ENCODE assay signal across 20 cellular contexts in the genomic region with DNA sequence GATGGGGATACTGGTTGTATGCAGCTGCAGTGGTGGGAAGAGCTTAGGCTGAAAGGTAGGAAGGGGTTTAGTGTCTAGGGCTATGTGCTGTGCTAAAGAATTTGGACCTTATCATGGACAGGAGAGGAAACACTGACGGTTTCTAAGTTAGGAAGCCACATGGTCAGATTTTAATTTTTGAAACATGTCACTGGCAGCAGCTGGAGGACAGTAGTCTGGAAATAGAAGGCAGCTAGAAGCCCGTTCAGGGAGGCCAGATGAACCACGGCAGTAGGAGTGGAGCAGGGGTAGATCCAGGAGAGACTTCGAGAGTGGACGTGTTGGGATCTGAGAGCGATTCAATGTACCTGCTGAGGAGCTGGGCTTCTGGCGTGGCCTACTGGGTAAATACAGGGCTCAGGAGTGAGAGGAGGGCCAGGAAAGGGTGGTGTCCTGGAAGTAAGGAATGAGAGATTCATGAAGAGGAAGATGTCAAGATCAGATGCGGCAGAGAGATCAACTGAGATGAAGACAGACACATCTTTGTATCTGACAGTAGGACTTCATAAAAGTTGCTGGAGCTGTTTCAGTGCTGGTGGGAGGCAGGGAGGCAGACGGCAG.
A peak's percentile ranks its signal among the peaks of the same experiment; 100 is the strongest.
DNase-seq lines count a peak whose midpoint lies in the region; ATAC-seq and TF ChIP-seq lines count a peak whose summit lies in the region.
"Had no signal": no experiment of that assay in that cellular context is flagged by ENCODE, and none has a peak within 500 bp of the region (broad histone marks: within the 10 kb centered on the region; RNA-seq: fewer than 3 reads in every experiment).

No MANE protein-coding gene starts in this region.

- H3K9me3 ChIP-seq in BLaER1, result no peaks in the 10 kb centered on the region
- H3K9me3 ChIP-seq in DND-41 (ENCODE audit: insufficient read depth, low read length, severe bottlenecking), result no peaks in the 10 kb centered on the region
- H3K9me3 ChIP-seq in heart left ventricle, result no peaks in the 10 kb centered on the region
- H3K9me3 ChIP-seq in neuronal stem cell (replicated peaks in 1 of 2; ENCODE audit: control insufficient read depth in 2 of 2, insufficient read depth in 1 of 2, low read depth in 1 of 2, low read length in 2 of 2), result no peaks in the 10 kb centered on the region

- H2BK5ac ChIP-seq in neuronal stem cell (ENCODE audit: low read length), result no peak overlapping the region

- no peak overlapping the region for H3K14ac ChIP-seq in neuronal stem cell (ENCODE audit: low read length)

- H2BK15ac ChIP-seq in neuronal stem cell (ENCODE audit: low read length), result no peak overlapping the region

- TF ChIP-seq POLR2A in heart left ventricle (IDR thresholded peaks at IDR 0.05), result no peak

- H4K91ac ChIP-seq in neuronal stem cell (ENCODE audit: low read depth, low read length, poor library complexity), result no peak overlapping the region

- H3K36me3 ChIP-seq in BLaER1, result no peaks in the 10 kb centered on the region
- H3K36me3 ChIP-seq in DND-41 (ENCODE audit: insufficient read depth, low read length), result peaks cover 2% of the 10 kb centered on the region; the same call in 1 of the 2 replicates
- no peaks in the 10 kb centered on the region for H3K36me3 ChIP-seq in heart left ventricle
- H3K36me3 ChIP-seq in neuronal stem cell (replicated peaks in 1 of 2; ENCODE audit: control insufficient read depth in 2 of 2, insufficient read depth in 2 of 2, low read length in 2 of 2), result no peaks in the 10 kb centered on the region

- H4K20me1 ChIP-seq in BLaER1 (peaks cover 32% of the 10 kb centered on the region; the same call in 1 of the 2 replicates), DND-41 (ENCODE audit: insufficient read depth, low read length) (peaks cover 59% of the 10 kb centered on the region)

- DNase-seq in DND-41 (no peak), heart left ventricle (no peak), neuronal stem cell (ENCODE audit: low spot score) (no peak), HuH-7 (ENCODE audit: low spot score) (no peak), NOMO-1 treated with DMSO at 0.1 percent for 48 hours (lab: John Stamatoyannopoulos, UW; ENCODE audit: unreplicated experiment) (no peak)
- DNase-seq in stimulated activated naive CD4-positive, alpha-beta T cell treated with Interleukin-2 at 50 U/mL for 16 hours (lab: John Stamatoyannopoulos, UW), result no peak
- DNase-seq: 8988T, DMS79, NCI-H1105 treated with DMSO at 0.1 percent for 48 hours, NCI-H1694, NCI-H2081 treated with DMSO at 0.1 percent for 48 hours, NCI-H510A treated with DMSO at 0.1 percent for 48 hours, NCI-H774, OCI-M1, RPMI8226 had no signal

- H3K27ac ChIP-seq in BLaER1 (peak overlapping the region; percentile 86), DND-41 (ENCODE audit: low read length) (peak overlapping the region; percentile 77), heart left ventricle (peak overlapping the region in 7 of 12 donors; percentile 17 to 69 (median 28)), neuronal stem cell (replicated peaks; ENCODE audit: low read length) (no peak overlapping the region)

- H3K79me1 ChIP-seq in neuronal stem cell (ENCODE audit: low read depth, low read length), result no peaks in the 10 kb centered on the region

- ATAC-seq in DND-41 (ENCODE audit: insufficient read depth, low read depth), result no peak
- peak; percentile 25 to 44 (median 35) for ATAC-seq in heart left ventricle
- ATAC-seq in GM18870 (IDR thresholded peaks at IDR 0.05; ENCODE audit: unreplicated experiment), result no peak
- ATAC-seq: GM23338, HCT116, K562 had no signal

- no peak overlapping the region for H2AK5ac ChIP-seq in neuronal stem cell (ENCODE audit: low read depth, low read length)

- intact Hi-C loops in heart left ventricle (cut with DNase I), result no loop called here

- H3K4me3 ChIP-seq in BLaER1, result no peak overlapping the region
- no peak overlapping the region for H3K4me3 ChIP-seq in DND-41 (ENCODE audit: low read depth in 1 of 2, low read length in 2 of 2)
- no peak overlapping the region for H3K4me3 ChIP-seq in heart left ventricle
- H3K4me3 ChIP-seq in neuronal stem cell (ENCODE audit: low read length in 2 of 2), result no peak overlapping the region
- H3K4me3 ChIP-seq: GM23338, K562 had no signal

- no peak overlapping the region for H2BK12ac ChIP-seq in neuronal stem cell (ENCODE audit: low read length)

- H3K23ac ChIP-seq in neuronal stem cell (ENCODE audit: low read depth, low read length, poor library complexity), result no peak overlapping the region

- TF ChIP-seq CTCF in DND-41 (IDR thresholded peaks at IDR 0.05; ENCODE audit: borderline replicate concordance, extremely low read depth, low read length, poor library complexity, severe bottlenecking) (no peak), heart left ventricle (IDR thresholded peaks at IDR 0.05) (no peak)

- H3K18ac ChIP-seq in neuronal stem cell (ENCODE audit: low read length), result peak overlapping the region; percentile 41

- H3K79me2 ChIP-seq in DND-41 (ENCODE audit: insufficient read depth, low read length), result peaks cover 99% of the 10 kb centered on the region

- H2AFZ ChIP-seq in DND-41 (ENCODE audit: low read depth, low read length) (no peak overlapping the region), neuronal stem cell (ENCODE audit: low read length) (no peak overlapping the region)
- H2AFZ ChIP-seq: GM23338 had no signal

- H3K9ac ChIP-seq in BLaER1, result no peak overlapping the region
- H3K9ac ChIP-seq in DND-41 (ENCODE audit: low read depth, low read length), result no peak overlapping the region
- no peak overlapping the region for H3K9ac ChIP-seq in neuronal stem cell (ENCODE audit: low read depth, low read length, poor library complexity)

- H4K8ac ChIP-seq in neuronal stem cell (ENCODE audit: low read depth, low read length), result no peak overlapping the region

- H3K4me2 ChIP-seq in BLaER1 (peak overlapping the region; percentile 83), DND-41 (ENCODE audit: insufficient read depth, low read length) (peak overlapping the region; percentile 4; the same call in 1 of the 2 replicates), neuronal stem cell (ENCODE audit: insufficient read depth, low read length, poor library complexity, severe bottlenecking) (no peak overlapping the region)
- H3K4me2 ChIP-seq: GM23338 had no signal

- H3K4ac ChIP-seq in neuronal stem cell (ENCODE audit: low read length), result no peak overlapping the region

- H3K27me3 ChIP-seq in BLaER1, result no peaks in the 10 kb centered on the region
- no peaks in the 10 kb centered on the region for H3K27me3 ChIP-seq in DND-41 (ENCODE audit: insufficient read depth, low read length, poor library complexity)
- H3K27me3 ChIP-seq in heart left ventricle, result no peaks in the 10 kb centered on the region
- H3K27me3 ChIP-seq in neuronal stem cell (ENCODE audit: control insufficient read depth in 3 of 3, insufficient read depth in 3 of 3, low read depth in 1 of 3, low read length in 3 of 3), result peaks cover 0 to 4% (median 0%) of the 10 kb centered on the region in 3 experiments

- no peak overlapping the region for H2BK120ac ChIP-seq in neuronal stem cell (ENCODE audit: low read depth, low read length)

- 50 to 59% (median 50%) methylated on average over 9 of the region's 9 CpGs for WGBS in heart left ventricle, 4 donors
- no CpG with 5 or more reads among the region's 9 CpGs for WGBS in neuronal stem cell (ENCODE audit: extremely low coverage in 2 of 2, insufficient read length in 2 of 2, insufficient replicate concordance in 1 of 2), 2 donors

- H3K4me1 ChIP-seq in BLaER1, result peaks cover 90% of the 10 kb centered on the region
- H3K4me1 ChIP-seq in DND-41 (ENCODE audit: insufficient read depth, low read length), result peaks cover 97% of the 10 kb centered on the region
- H3K4me1 ChIP-seq in heart left ventricle, result peaks cover 5 to 96% (median 50%) of the 10 kb centered on the region in 12 donors
- peaks cover 0 to 5% of the 10 kb centered on the region in 2 donors for H3K4me1 ChIP-seq in neuronal stem cell (ENCODE audit: control insufficient read depth in 2 of 2, insufficient read depth in 1 of 2, low read depth in 1 of 2, low read length in 2 of 2)

Comparison
In these comparisons a context has a peak if more than half of its experiments do, and no peak if none do; other contexts are left out.
1. ATAC-seq: peak in heart left ventricle (4 of 4); none in DND-41 (single experiment) and GM18870 (single experiment).